13 cellular contexts compared by ENCODE assay signal in genomic region chr11:64253481-64253880, GRCh38. TPM values are rescaled to one million over a fixed set of nuclear protein-coding genes. Genes with fewer than 3 reads are reported as not detected.
DNase-seq lines count a peak whose midpoint lies in the region; ATAC-seq and TF ChIP-seq lines count a peak whose summit lies in the region.
"Had no signal": no experiment of that assay in that cellular context is flagged by ENCODE, and none has a peak within 500 bp of the region (broad histone marks: within the 10 kb centered on the region; RNA-seq: fewer than 3 reads in every experiment).

No MANE protein-coding gene starts in this region.

- intact Hi-C loops in PC-9 (cut with micrococcal nuclease; ENCODE audit: unreplicated experiment) = no loop called here

- H3F3A ChIP-seq in PC-9 (ENCODE audit: insufficient read depth, low read depth) = peaks cover 30% of the 10 kb centered on the region

- peaks cover 4% of the 10 kb centered on the region for H3K36me3 Mint-ChIP-seq in activated naive CD4-positive, alpha-beta T cell treated with anti-CD3 and anti-CD28 coated beads, Interleukin-2, amount 10 ng/mL, durations not matched to agents 7 days and 5 days
- H3K36me3 Mint-ChIP-seq: activated naive CD4-positive, alpha-beta T cell treated with anti-CD3 and anti-CD28 coated beads, Interleukin-2, amount 50 U/mL, for 24 hours; naive B cell had no signal

- H3K36me3 ChIP-seq in PC-9 (ENCODE audit: low read depth) = 0 out of 2 replicates have a peak, but pooled peaks cover 5% of the 10 kb centered on the region

- H3K79me2 ChIP-seq in PC-9 (ENCODE audit: low read depth) = peaks cover 14% of the 10 kb centered on the region

- H3K4me1 Mint-ChIP-seq in activated naive CD4-positive, alpha-beta T cell treated with anti-CD3 and anti-CD28 coated beads, Interleukin-2, amount 10 ng/mL, durations not matched to agents 7 days and 5 days = peaks cover 26% of the 10 kb centered on the region

- BruUV-seq in PC-9 (replicated peaks; lab: Mats Ljungman, UMichigan) = no TSS peak

- H3K9me2 ChIP-seq in PC-9 (ENCODE audit: insufficient read depth) = no peaks in the 10 kb centered on the region

- H3K27ac Mint-ChIP-seq in activated naive CD4-positive, alpha-beta T cell treated with anti-CD3 and anti-CD28 coated beads, Interleukin-2, amount 10 ng/mL, durations not matched to agents 7 days and 5 days = no peak overlapping the region
- H3K27ac Mint-ChIP-seq: activated B cell treated with CpG ODN at 0.5 μM for 24 hours; activated naive CD4-positive, alpha-beta T cell treated with anti-CD3 and anti-CD28 coated beads, Interleukin-2, amount 50 U/mL, for 24 hours; naive B cell had no signal

- DNase-seq in activated naive CD4-positive, alpha-beta T cell treated with anti-CD3 and anti-CD28 coated beads, Interleukin-2, amount 10 ng/mL, durations not matched to agents 7 days and 5 days = no peak
- no peak for DNase-seq in activated naive CD4-positive, alpha-beta T cell treated with Interleukin-2 at 50 U/mL for 16 hours
- DNase-seq in hepatic stellate cell (ENCODE audit: low spot score) = peak; percentile 61
- peak in 32 of 49 donors; percentile 15 to 82 (median 48) for DNase-seq in substantia nigra (lab: John Stamatoyannopoulos, UW)
- no peak for DNase-seq in left lobe of liver (ENCODE audit: low spot score)
- DNase-seq in PC-9 = no peak
- no peak for DNase-seq in COLO829 (ENCODE audit: low spot score)
- DNase-seq: activated B cell treated with CpG ODN at 0.5 μM for 24 hours; HCEC 1CT; naive B cell; stimulated activated naive CD8-positive, alpha-beta T cell treated with anti-CD3 and anti-CD28 coated beads, Interleukin-15, Interleukin-2, amounts not matched to agents 100 U/mL and 50 U/mL, for 24 hours had no signal

- POLR2A ChIA-PET in PC-9 (lab: Charles Lee; ENCODE audit: unreplicated experiment) = no interaction called here

- peaks cover 9% of the 10 kb centered on the region; the same call in 1 of the 2 replicates for H4K20me1 ChIP-seq in PC-9 (ENCODE audit: insufficient read depth)

- H3K9me3 ChIP-seq in PC-9 (ENCODE audit: insufficient read depth, low read depth) = no peaks in the 10 kb centered on the region

- H3K4me2 ChIP-seq in PC-9 = no peak overlapping the region

- H3K4me3 Mint-ChIP-seq in activated naive CD4-positive, alpha-beta T cell treated with anti-CD3 and anti-CD28 coated beads, Interleukin-2, amount 10 ng/mL, durations not matched to agents 7 days and 5 days = peak overlapping the region; percentile 85

- no peaks in the 10 kb centered on the region for H3K9me3 Mint-ChIP-seq in activated naive CD4-positive, alpha-beta T cell treated with anti-CD3 and anti-CD28 coated beads, Interleukin-2, amount 10 ng/mL, durations not matched to agents 7 days and 5 days
- H3K9me3 Mint-ChIP-seq: activated B cell treated with CpG ODN at 0.5 μM for 24 hours; activated naive CD4-positive, alpha-beta T cell treated with anti-CD3 and anti-CD28 coated beads, Interleukin-2, amount 50 U/mL, for 24 hours; naive B cell had no signal

- no peaks in the 10 kb centered on the region for H3K27me3 ChIP-seq in PC-9 (ENCODE audit: insufficient read depth, low read depth)

- H2AFZ ChIP-seq in PC-9 = no peak overlapping the region

- H3K27me3 Mint-ChIP-seq in activated naive CD4-positive, alpha-beta T cell treated with anti-CD3 and anti-CD28 coated beads, Interleukin-2, amount 10 ng/mL, durations not matched to agents 7 days and 5 days = peaks cover 18% of the 10 kb centered on the region
- H3K27me3 Mint-ChIP-seq: activated B cell treated with CpG ODN at 0.5 μM for 24 hours; activated naive CD4-positive, alpha-beta T cell treated with anti-CD3 and anti-CD28 coated beads, Interleukin-2, amount 50 U/mL, for 24 hours; naive B cell had no signal

- H3K27ac ChIP-seq in VCaP = peak overlapping the region; percentile 89
- no peak overlapping the region for H3K27ac ChIP-seq in substantia nigra (ENCODE audit: low read depth, low read length, poor library complexity, severe bottlenecking)
- no peak overlapping the region for H3K27ac ChIP-seq in PC-9

- TF ChIP-seq CTCF in VCaP (conservative IDR thresholded peaks at IDR 0.05) (no peak), PC-9 (conservative IDR thresholded peaks at IDR 0.05) (no peak)

- H3K4me1 ChIP-seq in PC-9 (replicated peaks; ENCODE audit: insufficient read depth) = no peaks in the 10 kb centered on the region; the same call in 1 of the 2 replicates

- CTCF ChIA-PET in activated naive CD4-positive, alpha-beta T cell treated with anti-CD3 and anti-CD28 coated beads, Interleukin-2, amount 10 ng/mL, durations not matched to agents 7 days and 5 days (lab: Charles Lee) = no interaction called here
- CTCF ChIA-PET in PC-9 (lab: Charles Lee) = interaction anchor here (0.6 to 0.7 kb wide), 2 partner anchors 406 to 1481 kb away, joined by 3 read pairs; no protein-coding TSS in a partner anchor

- no peak overlapping the region for H3K4me3 ChIP-seq in PC-9

- no peak for ATAC-seq in left lobe of liver
- ATAC-seq: stimulated activated naive CD8-positive, alpha-beta T cell treated with anti-CD3 and anti-CD28 coated beads, Interleukin-15, Interleukin-2, amounts not matched to agents 100 U/mL and 50 U/mL, for 24 hours had no signal

RNA-seq across cellular contexts. Expression of gene PLCB3, which starts 2.2 kb away (rescaled TPM):
- total RNA-seq in left lobe of liver (6.8 TPM), PC-9 (2021) (73.2 and 79.6 TPM in 2 replicates)

RNA-seq across cellular contexts. Expression of gene PPP1R14B, which starts 6.7 kb away (rescaled TPM):
- total RNA-seq in left lobe of liver (50.1 TPM), PC-9 (2021) (385 and 435 TPM in 2 replicates)

RNA-seq across cellular contexts. Expression of gene FKBP2, which starts 12.6 kb away (rescaled TPM):
- total RNA-seq in left lobe of liver (82.6 TPM), PC-9 (2021) (84.2 and 93.2 TPM in 2 replicates)

RNA-seq across cellular contexts. Expression of gene VEGFB, which starts 19.1 kb away (rescaled TPM):
- total RNA-seq in left lobe of liver = 20.8 TPM
- 110 and 129 TPM in 2 replicates for total RNA-seq in PC-9 (2021)

RNA-seq across cellular contexts. Expression of gene DNAJC4, which starts 23.1 kb away (rescaled TPM):
- total RNA-seq in left lobe of liver (28.2 TPM), PC-9 (2021) (55.0 and 57.1 TPM in 2 replicates)

Comparison
In these comparisons a context has a peak if more than half of its experiments do, and no peak if none do; other contexts are left out.
1. DNase-seq: peak in hepatic stellate cell (single experiment) and substantia nigra (32 of 49); none in activated naive CD4-positive, alpha-beta T cell treated with anti-CD3 and anti-CD28 coated beads, Interleukin-2, amount 10 ng/mL, durations not matched to agents 7 days and 5 days (single experiment), activated naive CD4-positive, alpha-beta T cell treated with Interleukin-2 at 50 U/mL for 16 hours (single experiment), left lobe of liver (single experiment), PC-9 (0 of 2) and COLO829 (single experiment).